Comparison of ENCODE assay signal across 10 cellular contexts in genomic region chr2:200705305-200705985, GRCh38.
A peak's percentile ranks its signal among the peaks of the same experiment; 100 is the strongest.
DNase-seq lines count a peak whose midpoint lies in the region; ATAC-seq, FAIRE-seq and TF ChIP-seq lines count a peak whose summit lies in the region.
"Had no signal": no experiment of that assay in that cellular context is flagged by ENCODE, and none has a peak within 500 bp of the region (broad histone marks: within the 10 kb centered on the region; RNA-seq: fewer than 3 reads in every experiment).

No MANE protein-coding gene starts in this region.

- 50% methylated on average over 3 of the region's 3 CpGs for WGBS in prostate gland

- H3K27ac ChIP-seq in prostate gland: no peak overlapping the region

- no peak overlapping the region for H3K4me3 ChIP-seq in WI38 (ENCODE audit: low read depth, low read length)
- no peak overlapping the region for H3K4me3 ChIP-seq in prostate gland

- H3K4me1 ChIP-seq in prostate gland (replicated peaks): no peaks in the 10 kb centered on the region

- TF ChIP-seq POLR2A in H54 (IDR thresholded peaks at IDR 0.05; ENCODE audit: low read depth, low read length) (no peak), prostate gland (IDR thresholded peaks at IDR 0.05) (no peak)

- DNase-seq in H54 (ENCODE audit: insufficient read length, low spot score): no peak
- DNase-seq in head of caudate nucleus: peak in 35 of 42 donors; percentile 9 to 78 (median 46)
- DNase-seq in pons (ENCODE audit: low spot score): peak; percentile 83
- no peak for DNase-seq in NCI-H2196 treated with DMSO at 0.1 percent for 48 hours (lab: John Stamatoyannopoulos, UW; ENCODE audit: unreplicated experiment)
- no peak for DNase-seq in prostate gland (ENCODE audit: low spot score)
- DNase-seq: effector CD4-positive, alpha-beta T cell; PC-3 had no signal

- intact Hi-C loops in head of caudate nucleus (cut with DNase I) (loop anchor here (10.0 kb wide), 2 partner anchors 91 to 741 kb away; no protein-coding TSS in a partner anchor), prostate gland (cut with DNase I) (no loop called here)

- peak; percentile 36; the same call in 1 of the 2 replicates for TF ChIP-seq CTCF in WI38 (IDR thresholded peaks at IDR 0.05; ENCODE audit: low read depth, low read length)
- TF ChIP-seq CTCF in prostate gland (IDR thresholded peaks at IDR 0.05): no peak

- peak; percentile 80 for FAIRE-seq in H54 (lab: Jason Lieb, UNC)
- FAIRE-seq: GM12892 had no signal

- no peak for ATAC-seq in GM21717 (IDR thresholded peaks at IDR 0.05; ENCODE audit: unreplicated experiment)
- ATAC-seq: PC-3 had no signal

- H3K27me3 ChIP-seq in prostate gland (replicated peaks; ENCODE audit: insufficient read depth): no peaks in the 10 kb centered on the region

- no peaks in the 10 kb centered on the region for H3K36me3 ChIP-seq in prostate gland

- no peaks in the 10 kb centered on the region for H3K9me3 ChIP-seq in prostate gland

Comparison
In these comparisons a context has a peak if more than half of its experiments do, and no peak if none do; other contexts are left out.
1. DNase-seq: peak in head of caudate nucleus (35 of 42) and pons (single experiment); none in H54 (single experiment), NCI-H2196 treated with DMSO at 0.1 percent for 48 hours (single experiment) and prostate gland (single experiment).